21 cellular contexts compared by ENCODE assay signal in the genomic region with DNA sequence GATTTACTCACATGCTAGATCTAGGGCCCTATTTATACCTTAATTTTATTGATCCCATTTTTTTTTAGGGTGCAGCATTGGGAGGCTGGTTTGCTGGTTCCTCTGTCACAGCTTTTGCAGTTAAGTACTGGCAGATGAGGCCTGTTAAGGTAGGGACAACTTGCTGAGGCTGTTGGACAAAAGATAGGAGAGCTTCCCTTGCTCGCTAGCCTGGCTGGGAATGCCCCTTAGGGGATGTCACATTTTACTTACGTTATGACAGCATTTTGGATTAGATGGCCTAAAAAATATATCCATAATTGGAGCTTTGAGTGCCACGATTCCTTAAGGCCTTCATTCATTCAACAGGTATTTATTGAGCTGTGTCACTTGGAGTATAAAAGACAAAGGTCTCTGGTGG. TPM values are rescaled to one million over a fixed set of nuclear protein-coding genes. Genes with fewer than 3 reads are reported as not detected.
DNase-seq lines count a peak whose midpoint lies in the region; ATAC-seq and TF ChIP-seq lines count a peak whose summit lies in the region.
"Had no signal": no experiment of that assay in that cellular context is flagged by ENCODE, and none has a peak within 500 bp of the region (broad histone marks: within the 10 kb centered on the region; RNA-seq: fewer than 3 reads in every experiment).

No MANE protein-coding gene starts in this region.

- H2AFZ ChIP-seq in GM23338, result no peak overlapping the region

- peaks cover 23% of the 10 kb centered on the region for H3K4me1 Mint-ChIP-seq in GM23338
- H3K4me1 Mint-ChIP-seq: B cell; CD4-positive, CD25-positive, alpha-beta regulatory T cell had no signal

- peaks cover 11% of the 10 kb centered on the region; the same call in 2 of the 3 replicates for H3K36me3 Mint-ChIP-seq in GM23338 (ENCODE audit: low read depth)
- H3K36me3 Mint-ChIP-seq: CD4-positive, CD25-positive, alpha-beta regulatory T cell; CD8-positive, alpha-beta T cell had no signal

- H3K9me3 Mint-ChIP-seq in GM23338, result no peaks in the 10 kb centered on the region
- H3K9me3 Mint-ChIP-seq: CD4-positive, CD25-positive, alpha-beta regulatory T cell; CD8-positive, alpha-beta T cell had no signal

- H3K27ac ChIP-seq in 22Rv1, result 0 out of 2 replicates have a peak overlapping the region, but pooled peaks have one; percentile 12
- peak overlapping the region; percentile 46; the same call in 1 of the 2 replicates for H3K27ac ChIP-seq in GM23338 (ENCODE audit: low read depth)
- peak overlapping the region; percentile 36; the same call in 1 of the 2 replicates for H3K27ac ChIP-seq in VCaP
- H3K27ac ChIP-seq in subcutaneous abdominal adipose tissue (ENCODE audit: low read depth, low read length), result peak overlapping the region; percentile 17
- H3K27ac ChIP-seq: A549, BLaER1, C4-2B had no signal

- no peaks in the 10 kb centered on the region for H4K20me1 ChIP-seq in GM23338 (replicated peaks; ENCODE audit: insufficient read depth)
- H4K20me1 ChIP-seq: BLaER1 had no signal

- H3K79me2 ChIP-seq in GM23338 (replicated peaks; ENCODE audit: insufficient read depth), result no peaks in the 10 kb centered on the region

- H3K9me2 ChIP-seq in GM23338 (ENCODE audit: insufficient read depth), result no peaks in the 10 kb centered on the region

- ATAC-seq in GM23338 (no peak), GM21529 (IDR thresholded peaks at IDR 0.05; ENCODE audit: unreplicated experiment) (no peak)
- ATAC-seq: A549; CD8-positive, alpha-beta T cell; GM12878 had no signal

- H3K27ac Mint-ChIP-seq in GM23338, result peak overlapping the region; percentile 51; the same call in 1 of the 2 replicates
- H3K27ac Mint-ChIP-seq: B cell; CD8-positive, alpha-beta T cell had no signal

- H3K9ac ChIP-seq in subcutaneous abdominal adipose tissue (ENCODE audit: low read length in 5 of 5), result no peak overlapping the region
- H3K9ac ChIP-seq: BLaER1 had no signal

- no peak for TF ChIP-seq CTCF in 22Rv1 (IDR thresholded peaks at IDR 0.05)
- no peak for TF ChIP-seq CTCF in GM23338 (conservative IDR thresholded peaks at IDR 0.05; ENCODE audit: low read depth in 2 of 2)
- no peak for TF ChIP-seq CTCF in VCaP (conservative IDR thresholded peaks at IDR 0.05)

- H3K4me2 ChIP-seq in GM23338, result no peak overlapping the region
- H3K4me2 ChIP-seq: A549, BLaER1 had no signal

- 0 out of 2 replicates have a peak, but pooled peaks cover 3% of the 10 kb centered on the region for H3K4me1 ChIP-seq in GM23338 (ENCODE audit: insufficient read depth)
- H3K4me1 ChIP-seq in subcutaneous abdominal adipose tissue (ENCODE audit: control insufficient read depth in 5 of 5, insufficient read depth in 5 of 5, low read length in 5 of 5), result peaks cover 0 to 29% (median 19%) of the 10 kb centered on the region in 5 donors
- H3K4me1 ChIP-seq: A549, BLaER1, Caco-2 had no signal

- H3F3A ChIP-seq in GM23338 (replicated peaks; ENCODE audit: low read depth), result no peaks in the 10 kb centered on the region

- H3K27me3 Mint-ChIP-seq in GM23338 (ENCODE audit: insufficient read depth, low read depth, poor library complexity), result peaks cover 2% of the 10 kb centered on the region
- H3K27me3 Mint-ChIP-seq: B cell had no signal

- no peak for DNase-seq in GM23338 (ENCODE audit: low spot score)
- no peak for DNase-seq in AML-193 (lab: John Stamatoyannopoulos, UW)
- DNase-seq in NCI-H1105 treated with DMSO at 0.1 percent for 48 hours (lab: John Stamatoyannopoulos, UW), result no peak
- DNase-seq in HuH-7 (ENCODE audit: low spot score), result no peak
- DNase-seq: 8988T; Caco-2; CD4-positive, CD25-positive, alpha-beta regulatory T cell; CD8-positive, alpha-beta T cell; DMS153; DND-41; GDM1; H7 had no signal

- H3K36me3 ChIP-seq in GM23338 (ENCODE audit: insufficient read depth) (peaks cover 7% of the 10 kb centered on the region), subcutaneous abdominal adipose tissue (ENCODE audit: control insufficient read depth in 5 of 5, insufficient read depth in 5 of 5, low read length in 5 of 5) (peaks cover 14 to 21% (median 19%) of the 10 kb centered on the region in 5 donors)
- H3K36me3 ChIP-seq: BLaER1 had no signal

- H3K27me3 ChIP-seq in GM23338 (ENCODE audit: insufficient read depth), result no peaks in the 10 kb centered on the region
- no peaks in the 10 kb centered on the region for H3K27me3 ChIP-seq in subcutaneous abdominal adipose tissue (ENCODE audit: control insufficient read depth in 5 of 5, insufficient read depth in 4 of 5, low read length in 5 of 5)
- H3K27me3 ChIP-seq: BLaER1 had no signal

- H3K4me3 ChIP-seq in GM23338 (no peak overlapping the region), subcutaneous abdominal adipose tissue (ENCODE audit: low read depth in 1 of 5, low read length in 5 of 5) (no peak overlapping the region)
- H3K4me3 ChIP-seq: A549, BLaER1, GM12878 had no signal

- H3K9me3 ChIP-seq in subcutaneous abdominal adipose tissue (ENCODE audit: control insufficient read depth in 5 of 5, low read length in 5 of 5), result no peaks in the 10 kb centered on the region
- H3K9me3 ChIP-seq: A549, BLaER1, Caco-2 had no signal

- no peak overlapping the region for H3K4me3 Mint-ChIP-seq in GM23338
- H3K4me3 Mint-ChIP-seq: B cell; CD4-positive, CD25-positive, alpha-beta regulatory T cell; CD8-positive, alpha-beta T cell had no signal

TF ChIP-seq in GM23338, 12 proteins besides CTCF, POLR2A, EP300 and RAD21 (continues in another document):
- TF ChIP-seq JUNB (IDR thresholded peaks at IDR 0.05; ENCODE audit: unreplicated experiment) (no peak), ZNF331 (CRISPR knock-in tag; IDR thresholded peaks at IDR 0.05; ENCODE audit: low read depth) (no peak), CREB1 (CRISPR knock-in tag; IDR thresholded peaks at IDR 0.05; ENCODE audit: low read depth) (no peak), EZH2phosphoT487 (IDR thresholded peaks at IDR 0.05; ENCODE audit: unreplicated experiment) (no peak), ZNF114 (CRISPR knock-in tag; IDR thresholded peaks at IDR 0.05) (no peak)
- TF ChIP-seq, protein P1, sequence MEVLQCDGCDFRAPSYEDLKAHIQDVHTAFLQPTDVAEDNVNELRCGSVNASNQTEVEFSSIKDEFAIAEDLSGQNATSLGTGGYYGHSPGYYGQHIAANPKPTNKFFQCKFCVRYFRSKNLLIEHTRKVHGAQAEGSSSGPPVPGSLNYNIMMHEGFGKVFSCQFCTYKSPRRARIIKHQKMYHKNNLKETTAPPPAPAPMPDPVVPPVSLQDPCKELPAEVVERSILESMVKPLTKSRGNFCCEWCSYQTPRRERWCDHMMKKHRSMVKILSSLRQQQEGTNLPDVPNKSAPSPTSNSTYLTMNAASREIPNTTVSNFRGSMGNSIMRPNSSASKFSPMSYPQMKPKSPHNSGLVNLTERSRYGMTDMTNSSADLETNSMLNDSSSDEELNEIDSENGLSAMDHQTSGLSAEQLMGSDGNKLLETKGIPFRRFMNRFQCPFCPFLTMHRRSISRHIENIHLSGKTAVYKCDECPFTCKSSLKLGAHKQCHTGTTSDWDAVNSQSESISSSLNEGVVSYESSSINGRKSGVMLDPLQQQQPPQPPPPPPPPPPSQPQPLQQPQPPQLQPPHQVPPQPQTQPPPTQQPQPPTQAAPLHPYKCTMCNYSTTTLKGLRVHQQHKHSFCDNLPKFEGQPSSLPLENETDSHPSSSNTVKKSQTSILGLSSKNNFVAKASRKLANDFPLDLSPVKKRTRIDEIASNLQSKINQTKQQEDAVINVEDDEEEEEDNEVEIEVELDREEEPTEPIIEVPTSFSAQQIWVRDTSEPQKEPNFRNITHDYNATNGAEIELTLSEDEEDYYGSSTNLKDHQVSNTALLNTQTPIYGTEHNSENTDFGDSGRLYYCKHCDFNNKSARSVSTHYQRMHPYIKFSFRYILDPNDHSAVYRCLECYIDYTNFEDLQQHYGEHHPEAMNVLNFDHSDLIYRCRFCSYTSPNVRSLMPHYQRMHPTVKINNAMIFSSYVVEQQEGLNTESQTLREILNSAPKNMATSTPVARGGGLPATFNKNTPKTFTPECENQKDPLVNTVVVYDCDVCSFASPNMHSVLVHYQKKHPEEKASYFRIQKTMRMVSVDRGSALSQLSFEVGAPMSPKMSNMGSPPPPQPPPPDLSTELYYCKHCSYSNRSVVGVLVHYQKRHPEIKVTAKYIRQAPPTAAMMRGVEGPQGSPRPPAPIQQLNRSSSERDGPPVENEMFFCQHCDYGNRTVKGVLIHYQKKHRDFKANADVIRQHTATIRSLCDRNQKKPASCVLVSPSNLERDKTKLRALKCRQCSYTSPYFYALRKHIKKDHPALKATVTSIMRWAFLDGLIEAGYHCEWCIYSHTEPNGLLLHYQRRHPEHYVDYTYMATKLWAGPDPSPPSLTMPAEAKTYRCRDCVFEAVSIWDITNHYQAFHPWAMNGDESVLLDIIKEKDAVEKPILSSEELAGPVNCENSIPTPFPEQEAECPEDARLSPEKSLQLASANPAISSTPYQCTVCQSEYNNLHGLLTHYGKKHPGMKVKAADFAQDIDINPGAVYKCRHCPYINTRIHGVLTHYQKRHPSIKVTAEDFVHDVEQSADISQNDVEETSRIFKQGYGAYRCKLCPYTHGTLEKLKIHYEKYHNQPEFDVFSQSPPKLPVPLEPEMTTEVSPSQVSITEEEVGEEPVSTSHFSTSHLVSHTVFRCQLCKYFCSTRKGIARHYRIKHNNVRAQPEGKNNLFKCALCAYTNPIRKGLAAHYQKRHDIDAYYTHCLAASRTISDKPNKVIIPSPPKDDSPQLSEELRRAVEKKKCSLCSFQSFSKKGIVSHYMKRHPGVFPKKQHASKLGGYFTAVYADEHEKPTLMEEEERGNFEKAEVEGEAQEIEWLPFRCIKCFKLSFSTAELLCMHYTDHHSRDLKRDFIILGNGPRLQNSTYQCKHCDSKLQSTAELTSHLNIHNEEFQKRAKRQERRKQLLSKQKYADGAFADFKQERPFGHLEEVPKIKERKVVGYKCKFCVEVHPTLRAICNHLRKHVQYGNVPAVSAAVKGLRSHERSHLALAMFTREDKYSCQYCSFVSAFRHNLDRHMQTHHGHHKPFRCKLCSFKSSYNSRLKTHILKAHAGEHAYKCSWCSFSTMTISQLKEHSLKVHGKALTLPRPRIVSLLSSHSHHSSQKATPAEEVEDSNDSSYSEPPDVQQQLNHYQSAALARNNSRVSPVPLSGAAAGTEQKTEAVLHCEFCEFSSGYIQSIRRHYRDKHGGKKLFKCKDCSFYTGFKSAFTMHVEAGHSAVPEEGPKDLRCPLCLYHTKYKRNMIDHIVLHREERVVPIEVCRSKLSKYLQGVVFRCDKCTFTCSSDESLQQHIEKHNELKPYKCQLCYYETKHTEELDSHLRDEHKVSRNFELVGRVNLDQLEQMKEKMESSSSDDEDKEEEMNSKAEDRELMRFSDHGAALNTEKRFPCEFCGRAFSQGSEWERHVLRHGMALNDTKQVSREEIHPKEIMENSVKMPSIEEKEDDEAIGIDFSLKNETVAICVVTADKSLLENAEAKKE (CRISPR knock-in tag; IDR thresholded peaks at IDR 0.05), result no peak

RNA-seq across cellular contexts. Expression of a gene that starts 8.2 kb away (rescaled TPM):
- 18.5 and 20.6 TPM in 2 replicates for total RNA-seq in GM23338 (2014; rRNA removed; shearing (Covaris generic))
- 19.0 and 28.4 TPM in 2 replicates for polyA plus RNA-seq in GM23338 (2016; fragmentation: Nextera tagmentation; extraction: Ambion mirVana)
